In the genomic region with DNA sequence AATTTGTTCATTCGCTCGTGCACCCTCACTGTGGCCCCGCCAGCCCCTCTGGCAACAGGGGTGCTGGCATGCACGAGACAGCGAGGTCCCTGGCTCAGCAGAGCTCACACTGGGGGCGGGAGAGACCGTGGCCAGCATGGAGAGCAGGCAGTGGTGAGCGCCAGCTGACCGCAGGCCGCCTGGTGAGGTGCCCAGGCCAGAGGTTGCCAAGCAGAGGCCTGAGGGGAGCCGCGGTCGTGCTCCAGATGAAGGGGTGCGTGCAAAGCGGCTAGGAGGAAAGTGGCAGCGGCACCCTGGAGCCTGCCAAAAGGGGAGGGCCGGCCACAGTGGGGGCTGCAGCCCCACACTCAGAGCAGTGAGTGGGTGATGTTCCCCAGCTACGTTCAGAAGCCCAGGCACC, we compare ENCODE assay signal across 11 cellular contexts.
"Had no signal": no experiment of that assay in that cellular context is flagged by ENCODE, and none has a peak within 500 bp of the region (broad histone marks: within the 10 kb centered on the region; RNA-seq: fewer than 3 reads in every experiment).

No MANE protein-coding gene starts in this region.

- H3K9me3 ChIP-seq: heart left ventricle, right atrium auricular region, transverse colon had no signal

- FAIRE-seq: endothelial cell of umbilical vein, frontal cortex had no signal

- H2AFZ ChIP-seq: parathyroid adenoma had no signal

- H3K4me1 ChIP-seq: parathyroid adenoma, transverse colon had no signal

- H3K9ac ChIP-seq: parathyroid adenoma had no signal

- H3K27ac ChIP-seq: brain microvascular endothelial cell, heart left ventricle, parathyroid adenoma, right atrium auricular region, transverse colon had no signal

- DNase-seq: activated CD4-positive, alpha-beta T cell treated with anti-CD3 and anti-CD28 coated beads, Interleukin-2, amount 50 U/mL, for 1 hour; activated effector memory CD4-positive, alpha-beta T cell treated with Interleukin-2 at 50 U/mL for 16 hours; activated T-cell treated with anti-CD3 and anti-CD28 coated beads, Interleukin-2, amount 50 U/mL, for 1 hour; brain microvascular endothelial cell; SW 1271; transverse colon had no signal

- H3K27me3 ChIP-seq: brain microvascular endothelial cell, heart left ventricle, right atrium auricular region, transverse colon had no signal

- H3K4me3 ChIP-seq: heart left ventricle, right atrium auricular region, transverse colon had no signal
